13 cellular contexts compared by ENCODE assay signal in genomic region chr12:67534671-67535070, GRCh38.
DNase-seq lines count a peak whose midpoint lies in the region; ATAC-seq and TF ChIP-seq lines count a peak whose summit lies in the region.
"Had no signal": no experiment of that assay in that cellular context is flagged by ENCODE, and none has a peak within 500 bp of the region (broad histone marks: within the 10 kb centered on the region; RNA-seq: fewer than 3 reads in every experiment).

No MANE protein-coding gene starts in this region.

- ATAC-seq in left lung (peak; percentile 77), HG02970 (IDR thresholded peaks at IDR 0.05; ENCODE audit: low FRiP score, unreplicated experiment) (no peak)
- ATAC-seq in CD4-positive, alpha-beta T cell (ENCODE audit: poor library complexity), result no peak

- H3K27ac Mint-ChIP-seq in CD4-positive, alpha-beta T cell, result no peak overlapping the region

- H3K27me3 ChIP-seq in left lung, result no peaks in the 10 kb centered on the region
- H3K27me3 ChIP-seq in CD4-positive, alpha-beta T cell (ENCODE audit: control insufficient read depth, insufficient read depth, low read length), result no peaks in the 10 kb centered on the region
- H3K27me3 ChIP-seq: BLaER1, tibial nerve had no signal

- DNase-seq in AG04449 (ENCODE audit: low read depth, low spot score) (peak; percentile 69), HT1080 (ENCODE audit: low read depth) (peak; percentile 88), choroid plexus epithelial cell (ENCODE audit: low read depth) (peak; percentile 89), left lung (no peak), NCI-H1105 (lab: John Stamatoyannopoulos, UW) (no peak), KBM-7 (no peak)
- DNase-seq in CD4-positive, alpha-beta T cell, result no peak
- DNase-seq: caudate nucleus, head of caudate nucleus, NCI-H510A treated with DMSO at 0.1 percent for 48 hours had no signal

- H3K36me3 ChIP-seq in left lung, result no peaks in the 10 kb centered on the region
- H3K36me3 ChIP-seq: BLaER1, tibial nerve had no signal

- no peak overlapping the region for H3K4me3 Mint-ChIP-seq in CD4-positive, alpha-beta T cell

- no peak overlapping the region for H3K27ac ChIP-seq in left lung
- H3K27ac ChIP-seq in CD4-positive, alpha-beta T cell (ENCODE audit: low read depth, low read length), result no peak overlapping the region
- H3K27ac ChIP-seq: BLaER1, tibial nerve had no signal

- H3K4me1 ChIP-seq in left lung, result no peaks in the 10 kb centered on the region
- H3K4me1 ChIP-seq: BLaER1, tibial nerve had no signal

- H3K9me3 Mint-ChIP-seq in CD4-positive, alpha-beta T cell, result no peaks in the 10 kb centered on the region

- TF ChIP-seq CTCF in AG04449 (IDR thresholded peaks at IDR 0.05; ENCODE audit: insufficient read depth, low read length, missing control alignments), result no peak
- no peak for TF ChIP-seq CTCF in choroid plexus epithelial cell (conservative IDR thresholded peaks at IDR 0.05; ENCODE audit: low read depth, low read length)
- no peak for TF ChIP-seq CTCF in left lung (IDR thresholded peaks at IDR 0.05)
- TF ChIP-seq CTCF in CD4-positive, alpha-beta T cell (IDR thresholded peaks at IDR 0.05), result no peak

- in situ Hi-C loops in KBM-7 (cut with MboI; ENCODE audit: low pct_unique_long_range_greater_than_20kb, low sequenced_read_pairs), result no loop called here

- H3K9me3 ChIP-seq in left lung, result no peaks in the 10 kb centered on the region
- H3K9me3 ChIP-seq in CD4-positive, alpha-beta T cell (ENCODE audit: control insufficient read depth, low read length), result no peaks in the 10 kb centered on the region
- H3K9me3 ChIP-seq: BLaER1, tibial nerve had no signal

- peaks cover 5% of the 10 kb centered on the region for H3K4me1 Mint-ChIP-seq in CD4-positive, alpha-beta T cell (ENCODE audit: low read depth)

- H3K4me3 ChIP-seq in AG04449 (ENCODE audit: low read depth, low read length) (no peak overlapping the region), choroid plexus epithelial cell (ENCODE audit: low read depth, low read length) (no peak overlapping the region), left lung (no peak overlapping the region)
- H3K4me3 ChIP-seq: BLaER1, tibial nerve had no signal

- POLR2A ChIA-PET in AG04449 (lab: Yijun Ruan, JAX), result interaction anchor here (0.5 to 0.9 kb wide), 3 partner anchors 176 to 408 kb away, joined by 3 to 4 read pairs (median 3); no protein-coding TSS in a partner anchor
- POLR2A ChIA-PET in CD4-positive, alpha-beta T cell (lab: Charles Lee), result interaction anchor here (1.4 kb wide), 1 partner anchor 18 kb away, joined by 3 read pairs; no protein-coding TSS in a partner anchor

- CTCF ChIA-PET in AG04449 (lab: Yijun Ruan, JAX), result interaction anchor here (0.8 kb wide), 1 partner anchor 12 kb away, joined by 3 read pairs; no protein-coding TSS in a partner anchor
- CTCF ChIA-PET in CD4-positive, alpha-beta T cell (lab: Charles Lee), result no interaction called here

- intact Hi-C loops in left lung (cut with DNase I), result no loop called here
- intact Hi-C loops in CD4-positive, alpha-beta T cell (cut with DNase I, micrococcal nuclease), result no loop called here

- H3K27me3 Mint-ChIP-seq in CD4-positive, alpha-beta T cell, result no peaks in the 10 kb centered on the region

- no peaks in the 10 kb centered on the region for H3K36me3 Mint-ChIP-seq in CD4-positive, alpha-beta T cell (ENCODE audit: low read depth)

Comparison
In these comparisons a context has a peak if more than half of its experiments do, and no peak if none do; other contexts are left out.
1. DNase-seq: peak in AG04449 (single experiment), HT1080 (single experiment) and choroid plexus epithelial cell (single experiment); none in left lung (0 of 2), NCI-H1105 (single experiment), CD4-positive, alpha-beta T cell (0 of 10) and KBM-7 (single experiment).